ENCODE assay signal across 1 cellular context in the genomic region with DNA sequence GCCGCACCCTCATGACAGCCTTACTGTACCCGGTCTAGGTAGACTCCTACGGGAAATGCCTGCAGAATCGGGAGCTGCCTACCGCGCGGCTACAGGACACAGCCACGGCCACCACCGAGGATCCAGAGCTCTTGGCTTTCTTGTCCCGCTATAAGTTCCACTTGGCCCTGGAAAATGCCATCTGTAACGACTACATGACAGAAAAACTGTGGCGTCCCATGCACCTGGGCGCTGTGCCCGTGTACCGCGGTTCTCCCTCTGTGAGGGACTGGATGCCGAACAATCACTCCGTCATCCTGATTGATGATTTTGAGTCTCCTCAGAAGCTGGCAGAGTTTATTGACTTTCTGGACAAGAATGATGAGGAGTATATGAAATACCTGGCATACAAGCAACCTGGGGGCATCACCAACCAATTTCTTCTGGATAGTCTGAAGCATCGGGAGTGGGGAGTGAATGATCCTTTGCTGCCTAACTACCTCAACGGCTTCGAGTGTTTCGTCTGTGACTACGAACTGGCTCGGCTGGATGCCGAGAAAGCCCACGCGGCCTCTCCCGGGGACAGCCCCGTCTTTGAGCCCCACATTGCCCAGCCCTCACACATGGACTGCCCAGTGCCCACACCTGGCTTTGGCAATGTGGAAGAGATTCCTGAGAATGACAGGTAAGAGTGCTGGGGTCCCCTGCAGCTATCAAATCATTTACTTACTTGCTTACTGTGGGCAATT.
TF ChIP-seq lines count a peak whose summit lies in the region.

No MANE protein-coding gene starts in this region.

TF ChIP-seq in endothelial cell of umbilical vein, 7 proteins besides CTCF, POLR2A, EP300 and RAD21:
- TF ChIP-seq GATA2 (IDR thresholded peaks at IDR 0.05; ENCODE audit: insufficient read depth, insufficient read length, low read depth, low read length) = no peak
- TF ChIP-seq JUN (IDR thresholded peaks at IDR 0.05; ENCODE audit: borderline replicate concordance, insufficient read depth, insufficient read length, low read depth) = no peak
- TF ChIP-seq POLR2AphosphoS5 (IDR thresholded peaks at IDR 0.05; ENCODE audit: insufficient read depth, low read depth, low read length) = no peak
- no peak for TF ChIP-seq EZH2 (IDR thresholded peaks at IDR 0.05; ENCODE audit: borderline replicate concordance, low read depth, low read length, severe bottlenecking)
